17 cellular contexts compared by ENCODE assay signal in genomic region chr7:46908770-46909169, GRCh38.
DNase-seq lines count a peak whose midpoint lies in the region; ATAC-seq, FAIRE-seq and TF ChIP-seq lines count a peak whose summit lies in the region.
"Had no signal": no experiment of that assay in that cellular context is flagged by ENCODE, and none has a peak within 500 bp of the region (broad histone marks: within the 10 kb centered on the region; RNA-seq: fewer than 3 reads in every experiment).

No MANE protein-coding gene starts in this region.

- DNase-seq in ACHN (peak; percentile 84), HT-29 (ENCODE audit: low spot score) (peak; percentile 61), astrocyte (ENCODE audit: low read depth) (peak; percentile 90), glomerular visceral epithelial cell (ENCODE audit: extremely low spot score) (peak; percentile 77), posterior cingulate gyrus (no peak)
- DNase-seq: activated CD4-positive, alpha-beta memory T cell treated with anti-CD3 and anti-CD28 coated beads, Interleukin-2, amount 10 ng/mL, durations not matched to agents 7 days and 5 days; effector CD4-positive, alpha-beta T cell; immature natural killer cell; NCI-H524; stimulated activated CD4-positive, alpha-beta T cell treated with anti-CD3 and anti-CD28 coated beads, Interleukin-2, amount 100 ng/mL, for 24 hours; stimulated activated naive CD8-positive, alpha-beta T cell treated with anti-CD3 and anti-CD28 coated beads, Interleukin-15, Interleukin-2, amounts not matched to agents 100 U/mL and 50 U/mL, for 24 hours had no signal

- H2AFZ ChIP-seq in astrocyte (ENCODE audit: low read depth, low read length), result no peak overlapping the region

- H3K4me1 Mint-ChIP-seq in astrocyte (ENCODE audit: low read depth, unreplicated experiment), result peaks cover 25% of the 10 kb centered on the region
- H3K4me1 Mint-ChIP-seq: activated CD4-positive, alpha-beta memory T cell treated with anti-CD3 and anti-CD28 coated beads, Interleukin-2, amount 10 ng/mL, durations not matched to agents 7 days and 5 days; immature natural killer cell had no signal

- peak overlapping the region; percentile 48 for H3K9ac ChIP-seq in astrocyte (ENCODE audit: low read length)

- H3K79me2 ChIP-seq in astrocyte (ENCODE audit: insufficient read depth, low read length), result no peaks in the 10 kb centered on the region

- H3K4me1 ChIP-seq in astrocyte (ENCODE audit: insufficient read depth, low read length), result peaks cover 23% of the 10 kb centered on the region
- H3K4me1 ChIP-seq: HAP-1 had no signal

- no peaks in the 10 kb centered on the region for H4K20me1 ChIP-seq in astrocyte (ENCODE audit: insufficient read depth, low read length)

- ATAC-seq in HG02588 (IDR thresholded peaks at IDR 0.05; ENCODE audit: unreplicated experiment), result no peak
- no peak for ATAC-seq in GM18498 (IDR thresholded peaks at IDR 0.05; ENCODE audit: unreplicated experiment)
- ATAC-seq in GM18907 (IDR thresholded peaks at IDR 0.05; ENCODE audit: unreplicated experiment), result no peak
- ATAC-seq: activated naive CD4-positive, alpha-beta T cell treated with anti-CD3 and anti-CD28 coated beads, Interleukin-2, amount 50 U/mL, for 72 hours; stimulated activated naive CD8-positive, alpha-beta T cell treated with anti-CD3 and anti-CD28 coated beads, Interleukin-15, Interleukin-2, amounts not matched to agents 100 U/mL and 50 U/mL, for 24 hours had no signal

- no peaks in the 10 kb centered on the region for H3K9me3 ChIP-seq in astrocyte (ENCODE audit: insufficient read depth, low read depth, low read length)
- H3K9me3 ChIP-seq: HAP-1 had no signal

- in situ Hi-C loops in ACHN (cut with HindIII; ENCODE audit: low pct_ligation_motif_present, low pct_unique_long_range_greater_than_20kb, low sequenced_read_pairs), result no loop called here

- H3K36me3 Mint-ChIP-seq in astrocyte (ENCODE audit: low read depth, unreplicated experiment), result no peaks in the 10 kb centered on the region
- H3K36me3 Mint-ChIP-seq: activated naive CD4-positive, alpha-beta T cell treated with anti-CD3 and anti-CD28 coated beads, Interleukin-2, amount 50 U/mL, for 72 hours; immature natural killer cell had no signal

- no peaks in the 10 kb centered on the region for H3K36me3 ChIP-seq in astrocyte (ENCODE audit: insufficient read depth, low read length)
- H3K36me3 ChIP-seq: HAP-1 had no signal

- peak overlapping the region; percentile 82 for H3K27ac Mint-ChIP-seq in astrocyte (ENCODE audit: unreplicated experiment)
- H3K27ac Mint-ChIP-seq: activated CD4-positive, alpha-beta memory T cell treated with anti-CD3 and anti-CD28 coated beads, Interleukin-2, amount 10 ng/mL, durations not matched to agents 7 days and 5 days; activated naive CD4-positive, alpha-beta T cell treated with anti-CD3 and anti-CD28 coated beads, Interleukin-2, amount 50 U/mL, for 72 hours; immature natural killer cell had no signal

- no peak for TF ChIP-seq CTCF in astrocyte (IDR thresholded peaks at IDR 0.05; ENCODE audit: insufficient read depth, low read depth, low read length)

- peak; percentile 43 for FAIRE-seq in astrocyte (lab: Jason Lieb, UNC)

- H3K4me3 Mint-ChIP-seq in astrocyte (ENCODE audit: unreplicated experiment), result no peak overlapping the region
- H3K4me3 Mint-ChIP-seq: activated CD4-positive, alpha-beta memory T cell treated with anti-CD3 and anti-CD28 coated beads, Interleukin-2, amount 10 ng/mL, durations not matched to agents 7 days and 5 days; immature natural killer cell; neural crest cell had no signal

- H3K4me3 ChIP-seq in astrocyte (ENCODE audit: insufficient read depth, low read depth, low read length), result peak overlapping the region; percentile 30
- H3K4me3 ChIP-seq: HAP-1 had no signal

- no peaks in the 10 kb centered on the region for H3K27me3 ChIP-seq in astrocyte (ENCODE audit: insufficient read depth, low read length)

- peak overlapping the region; percentile 78 for H3K27ac ChIP-seq in astrocyte (ENCODE audit: low read depth, low read length)

- intact Hi-C loops in posterior cingulate gyrus (cut with DNase I), result no loop called here

- peak overlapping the region; percentile 76 for H3K4me2 ChIP-seq in astrocyte (ENCODE audit: low read length)

- H3K27me3 Mint-ChIP-seq in astrocyte (ENCODE audit: low read depth, unreplicated experiment), result no peaks in the 10 kb centered on the region
- H3K27me3 Mint-ChIP-seq: activated CD4-positive, alpha-beta memory T cell treated with anti-CD3 and anti-CD28 coated beads, Interleukin-2, amount 10 ng/mL, durations not matched to agents 7 days and 5 days had no signal

- no peaks in the 10 kb centered on the region for H3K9me3 Mint-ChIP-seq in astrocyte (ENCODE audit: unreplicated experiment)

Comparison
In these comparisons a context has a peak if more than half of its experiments do, and no peak if none do; other contexts are left out.
1. DNase-seq: peak in ACHN (single experiment), HT-29 (single experiment), astrocyte (single experiment) and glomerular visceral epithelial cell (single experiment); none in posterior cingulate gyrus (0 of 10).